Comparison of ENCODE assay signal across 19 cellular contexts in the genomic region with DNA sequence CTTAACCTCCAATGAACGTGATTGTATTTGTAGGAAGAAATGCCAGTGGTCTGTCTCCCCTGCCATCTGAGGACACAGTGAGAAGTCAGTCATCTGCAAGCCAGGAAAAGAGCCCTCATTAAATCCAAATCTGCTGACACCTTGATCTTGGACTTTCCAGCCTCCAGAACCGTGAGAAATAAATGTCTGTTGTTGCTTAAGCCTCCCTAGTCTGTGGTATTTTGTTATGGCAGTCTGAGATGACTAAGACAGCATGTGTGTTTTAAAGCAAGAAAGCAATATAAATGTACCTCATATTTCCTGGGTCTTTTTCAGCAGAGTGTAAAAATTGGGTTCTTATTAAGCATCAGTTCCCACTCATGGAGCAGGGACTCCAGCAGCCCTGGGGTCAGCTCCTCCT.
A peak's percentile ranks its signal among the peaks of the same experiment; 100 is the strongest.
DNase-seq lines count a peak whose midpoint lies in the region; ATAC-seq lines count a peak whose summit lies in the region.
"Had no signal": no experiment of that assay in that cellular context is flagged by ENCODE, and none has a peak within 500 bp of the region (broad histone marks: within the 10 kb centered on the region; RNA-seq: fewer than 3 reads in every experiment).

No MANE protein-coding gene starts in this region.

- intact Hi-C loops in activated CD4-positive, alpha-beta T cell treated with anti-CD3 and anti-CD28 coated beads, Interleukin-2, amount 10 ng/mL, durations not matched to agents 24 days and 14 days (cut with micrococcal nuclease): no loop called here

- H3K4me1 Mint-ChIP-seq in effector memory CD8-positive, alpha-beta T cell (ENCODE audit: low read depth in 2 of 2): no peaks in the 10 kb centered on the region
- H3K4me1 Mint-ChIP-seq in activated CD4-positive, alpha-beta T cell treated with anti-CD3 and anti-CD28 coated beads, Interleukin-2, amount 10 ng/mL, durations not matched to agents 24 days and 14 days: no peaks in the 10 kb centered on the region
- H3K4me1 Mint-ChIP-seq: CD8-positive, alpha-beta memory T cell had no signal

- DNase-seq in EH (ENCODE audit: low read depth): peak; percentile 39
- DNase-seq in amniotic epithelial cell (ENCODE audit: low read depth): peak; percentile 21
- peak; percentile 9 for DNase-seq in fibroblast of peridontal ligament (ENCODE audit: extremely low read depth)
- DNase-seq in effector memory CD8-positive, alpha-beta T cell: no peak
- no peak for DNase-seq in activated CD4-positive, alpha-beta T cell treated with anti-CD3 and anti-CD28 coated beads, Interleukin-2, amount 10 ng/mL, durations not matched to agents 24 days and 14 days
- DNase-seq: AML-193; Calu3; CD8-positive, alpha-beta memory T cell; KG1; NCI-H1105; NCI-H146; NCI-H2029 treated with DMSO at 0.1 percent for 48 hours; NCI-H226; NCI-H510A treated with DMSO at 0.1 percent for 48 hours; NCI-H774; NK-92 treated with Interleukin-12 subunit alpha and Interleukin-12 subunit beta, amount 100 ng/mL, for 24 hours had no signal

- H3K36me3 Mint-ChIP-seq in effector memory CD8-positive, alpha-beta T cell (ENCODE audit: insufficient read depth): peaks cover 7% of the 10 kb centered on the region
- H3K36me3 Mint-ChIP-seq in activated CD4-positive, alpha-beta T cell treated with anti-CD3 and anti-CD28 coated beads, Interleukin-2, amount 10 ng/mL, durations not matched to agents 24 days and 14 days (ENCODE audit: low read depth): no peaks in the 10 kb centered on the region

- peaks cover 44 to 86% of the 10 kb centered on the region in 2 donors for H3K27me3 Mint-ChIP-seq in effector memory CD8-positive, alpha-beta T cell
- H3K27me3 Mint-ChIP-seq in activated CD4-positive, alpha-beta T cell treated with anti-CD3 and anti-CD28 coated beads, Interleukin-2, amount 10 ng/mL, durations not matched to agents 24 days and 14 days: peaks cover 4% of the 10 kb centered on the region

- no peak for ATAC-seq in effector memory CD8-positive, alpha-beta T cell (replicated peaks)
- no peak for ATAC-seq in GM18519 (IDR thresholded peaks at IDR 0.05; ENCODE audit: low FRiP score, unreplicated experiment)
- no peak for ATAC-seq in HG02970 (IDR thresholded peaks at IDR 0.05; ENCODE audit: low FRiP score, unreplicated experiment)
- ATAC-seq: SK-N-SH treated with all-trans-retinoic acid at 6 μM for 48 hours had no signal

- H3K9me3 Mint-ChIP-seq in effector memory CD8-positive, alpha-beta T cell: no peaks in the 10 kb centered on the region
- H3K9me3 Mint-ChIP-seq in activated CD4-positive, alpha-beta T cell treated with anti-CD3 and anti-CD28 coated beads, Interleukin-2, amount 10 ng/mL, durations not matched to agents 24 days and 14 days: no peaks in the 10 kb centered on the region
- H3K9me3 Mint-ChIP-seq: CD8-positive, alpha-beta memory T cell had no signal

- H3K4me3 Mint-ChIP-seq in effector memory CD8-positive, alpha-beta T cell: no peak overlapping the region
- no peak overlapping the region for H3K4me3 Mint-ChIP-seq in activated CD4-positive, alpha-beta T cell treated with anti-CD3 and anti-CD28 coated beads, Interleukin-2, amount 10 ng/mL, durations not matched to agents 24 days and 14 days
- H3K4me3 Mint-ChIP-seq: CD8-positive, alpha-beta memory T cell had no signal

- H3K27ac Mint-ChIP-seq in effector memory CD8-positive, alpha-beta T cell: no peak overlapping the region
- H3K27ac Mint-ChIP-seq in activated CD4-positive, alpha-beta T cell treated with anti-CD3 and anti-CD28 coated beads, Interleukin-2, amount 10 ng/mL, durations not matched to agents 24 days and 14 days: no peak overlapping the region
- H3K27ac Mint-ChIP-seq: CD8-positive, alpha-beta memory T cell had no signal

Comparison
In these comparisons a context has a peak if more than half of its experiments do, and no peak if none do; other contexts are left out.
1. DNase-seq: peak in EH (single experiment), amniotic epithelial cell (single experiment) and fibroblast of peridontal ligament (single experiment); none in effector memory CD8-positive, alpha-beta T cell (0 of 3) and activated CD4-positive, alpha-beta T cell treated with anti-CD3 and anti-CD28 coated beads, Interleukin-2, amount 10 ng/mL, durations not matched to agents 24 days and 14 days (single experiment).